1 cellular context compared by ENCODE assay signal in the genomic region with DNA sequence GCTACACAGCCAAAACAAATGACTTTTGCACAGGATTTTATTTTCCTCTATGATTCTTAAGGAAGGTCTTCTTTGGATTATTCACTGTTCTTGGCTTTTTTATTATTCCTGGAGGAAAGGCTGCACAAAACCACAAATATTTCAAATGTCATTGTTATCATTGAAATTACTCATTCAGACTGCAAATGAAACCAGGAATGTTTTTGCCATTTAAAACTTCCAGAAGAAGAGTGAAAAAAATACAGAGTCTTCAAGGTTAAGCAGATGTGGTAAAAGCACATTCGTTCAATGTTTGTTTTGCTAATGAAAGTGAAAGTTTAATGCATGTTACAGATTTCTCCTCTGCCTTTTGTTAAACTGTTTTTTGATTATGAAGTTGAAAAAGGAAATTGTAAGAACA.
TF ChIP-seq lines count a peak whose summit lies in the region.

No MANE protein-coding gene starts in this region.

TF ChIP-seq in HepG2, 621 proteins besides CTCF, POLR2A, EP300 and RAD21 (continued from another document):
- TF ChIP-seq, protein P1, sequence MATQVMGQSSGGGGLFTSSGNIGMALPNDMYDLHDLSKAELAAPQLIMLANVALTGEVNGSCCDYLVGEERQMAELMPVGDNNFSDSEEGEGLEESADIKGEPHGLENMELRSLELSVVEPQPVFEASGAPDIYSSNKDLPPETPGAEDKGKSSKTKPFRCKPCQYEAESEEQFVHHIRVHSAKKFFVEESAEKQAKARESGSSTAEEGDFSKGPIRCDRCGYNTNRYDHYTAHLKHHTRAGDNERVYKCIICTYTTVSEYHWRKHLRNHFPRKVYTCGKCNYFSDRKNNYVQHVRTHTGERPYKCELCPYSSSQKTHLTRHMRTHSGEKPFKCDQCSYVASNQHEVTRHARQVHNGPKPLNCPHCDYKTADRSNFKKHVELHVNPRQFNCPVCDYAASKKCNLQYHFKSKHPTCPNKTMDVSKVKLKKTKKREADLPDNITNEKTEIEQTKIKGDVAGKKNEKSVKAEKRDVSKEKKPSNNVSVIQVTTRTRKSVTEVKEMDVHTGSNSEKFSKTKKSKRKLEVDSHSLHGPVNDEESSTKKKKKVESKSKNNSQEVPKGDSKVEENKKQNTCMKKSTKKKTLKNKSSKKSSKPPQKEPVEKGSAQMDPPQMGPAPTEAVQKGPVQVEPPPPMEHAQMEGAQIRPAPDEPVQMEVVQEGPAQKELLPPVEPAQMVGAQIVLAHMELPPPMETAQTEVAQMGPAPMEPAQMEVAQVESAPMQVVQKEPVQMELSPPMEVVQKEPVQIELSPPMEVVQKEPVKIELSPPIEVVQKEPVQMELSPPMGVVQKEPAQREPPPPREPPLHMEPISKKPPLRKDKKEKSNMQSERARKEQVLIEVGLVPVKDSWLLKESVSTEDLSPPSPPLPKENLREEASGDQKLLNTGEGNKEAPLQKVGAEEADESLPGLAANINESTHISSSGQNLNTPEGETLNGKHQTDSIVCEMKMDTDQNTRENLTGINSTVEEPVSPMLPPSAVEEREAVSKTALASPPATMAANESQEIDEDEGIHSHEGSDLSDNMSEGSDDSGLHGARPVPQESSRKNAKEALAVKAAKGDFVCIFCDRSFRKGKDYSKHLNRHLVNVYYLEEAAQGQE (IDR thresholded peaks at IDR 0.05; ENCODE audit: borderline replicate concordance in 1 of 2, low read depth in 1 of 2, low read length in 2 of 2), result no peak
- TF ChIP-seq ASH2L (IDR thresholded peaks at IDR 0.05; ENCODE audit: insufficient read length, low read depth, low read length) (no peak), SNRNP70 (IDR thresholded peaks at IDR 0.05; ENCODE audit: low read depth, low read length) (no peak), NFIB (CRISPR knock-in tag; IDR thresholded peaks at IDR 0.05; ENCODE audit: borderline replicate concordance) (no peak), ZNF773 (CRISPR knock-in tag; IDR thresholded peaks at IDR 0.05; ENCODE audit: borderline replicate concordance) (no peak), STAG1 (CRISPR knock-in tag; IDR thresholded peaks at IDR 0.05) (no peak), HNF4A (CRISPR knock-in tag; IDR thresholded peaks at IDR 0.05) (no peak)
- TF ChIP-seq, protein P2, sequence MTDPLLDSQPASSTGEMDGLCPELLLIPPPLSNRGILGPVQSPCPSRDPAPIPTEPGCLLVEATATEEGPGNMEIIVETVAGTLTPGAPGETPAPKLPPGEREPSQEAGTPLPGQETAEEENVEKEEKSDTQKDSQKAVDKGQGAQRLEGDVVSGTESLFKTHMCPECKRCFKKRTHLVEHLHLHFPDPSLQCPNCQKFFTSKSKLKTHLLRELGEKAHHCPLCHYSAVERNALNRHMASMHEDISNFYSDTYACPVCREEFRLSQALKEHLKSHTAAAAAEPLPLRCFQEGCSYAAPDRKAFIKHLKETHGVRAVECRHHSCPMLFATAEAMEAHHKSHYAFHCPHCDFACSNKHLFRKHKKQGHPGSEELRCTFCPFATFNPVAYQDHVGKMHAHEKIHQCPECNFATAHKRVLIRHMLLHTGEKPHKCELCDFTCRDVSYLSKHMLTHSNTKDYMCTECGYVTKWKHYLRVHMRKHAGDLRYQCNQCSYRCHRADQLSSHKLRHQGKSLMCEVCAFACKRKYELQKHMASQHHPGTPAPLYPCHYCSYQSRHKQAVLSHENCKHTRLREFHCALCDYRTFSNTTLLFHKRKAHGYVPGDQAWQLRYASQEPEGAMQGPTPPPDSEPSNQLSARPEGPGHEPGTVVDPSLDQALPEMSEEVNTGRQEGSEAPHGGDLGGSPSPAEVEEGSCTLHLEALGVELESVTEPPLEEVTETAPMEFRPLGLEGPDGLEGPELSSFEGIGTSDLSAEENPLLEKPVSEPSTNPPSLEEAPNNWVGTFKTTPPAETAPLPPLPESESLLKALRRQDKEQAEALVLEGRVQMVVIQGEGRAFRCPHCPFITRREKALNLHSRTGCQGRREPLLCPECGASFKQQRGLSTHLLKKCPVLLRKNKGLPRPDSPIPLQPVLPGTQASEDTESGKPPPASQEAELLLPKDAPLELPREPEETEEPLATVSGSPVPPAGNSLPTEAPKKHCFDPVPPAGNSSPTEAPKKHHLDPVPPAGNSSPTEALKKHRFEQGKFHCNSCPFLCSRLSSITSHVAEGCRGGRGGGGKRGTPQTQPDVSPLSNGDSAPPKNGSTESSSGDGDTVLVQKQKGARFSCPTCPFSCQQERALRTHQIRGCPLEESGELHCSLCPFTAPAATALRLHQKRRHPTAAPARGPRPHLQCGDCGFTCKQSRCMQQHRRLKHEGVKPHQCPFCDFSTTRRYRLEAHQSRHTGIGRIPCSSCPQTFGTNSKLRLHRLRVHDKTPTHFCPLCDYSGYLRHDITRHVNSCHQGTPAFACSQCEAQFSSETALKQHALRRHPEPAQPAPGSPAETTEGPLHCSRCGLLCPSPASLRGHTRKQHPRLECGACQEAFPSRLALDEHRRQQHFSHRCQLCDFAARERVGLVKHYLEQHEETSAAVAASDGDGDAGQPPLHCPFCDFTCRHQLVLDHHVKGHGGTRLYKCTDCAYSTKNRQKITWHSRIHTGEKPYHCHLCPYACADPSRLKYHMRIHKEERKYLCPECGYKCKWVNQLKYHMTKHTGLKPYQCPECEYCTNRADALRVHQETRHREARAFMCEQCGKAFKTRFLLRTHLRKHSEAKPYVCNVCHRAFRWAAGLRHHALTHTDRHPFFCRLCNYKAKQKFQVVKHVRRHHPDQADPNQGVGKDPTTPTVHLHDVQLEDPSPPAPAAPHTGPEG (CRISPR knock-in tag; IDR thresholded peaks at IDR 0.05), result no peak
- TF ChIP-seq, protein P3, sequence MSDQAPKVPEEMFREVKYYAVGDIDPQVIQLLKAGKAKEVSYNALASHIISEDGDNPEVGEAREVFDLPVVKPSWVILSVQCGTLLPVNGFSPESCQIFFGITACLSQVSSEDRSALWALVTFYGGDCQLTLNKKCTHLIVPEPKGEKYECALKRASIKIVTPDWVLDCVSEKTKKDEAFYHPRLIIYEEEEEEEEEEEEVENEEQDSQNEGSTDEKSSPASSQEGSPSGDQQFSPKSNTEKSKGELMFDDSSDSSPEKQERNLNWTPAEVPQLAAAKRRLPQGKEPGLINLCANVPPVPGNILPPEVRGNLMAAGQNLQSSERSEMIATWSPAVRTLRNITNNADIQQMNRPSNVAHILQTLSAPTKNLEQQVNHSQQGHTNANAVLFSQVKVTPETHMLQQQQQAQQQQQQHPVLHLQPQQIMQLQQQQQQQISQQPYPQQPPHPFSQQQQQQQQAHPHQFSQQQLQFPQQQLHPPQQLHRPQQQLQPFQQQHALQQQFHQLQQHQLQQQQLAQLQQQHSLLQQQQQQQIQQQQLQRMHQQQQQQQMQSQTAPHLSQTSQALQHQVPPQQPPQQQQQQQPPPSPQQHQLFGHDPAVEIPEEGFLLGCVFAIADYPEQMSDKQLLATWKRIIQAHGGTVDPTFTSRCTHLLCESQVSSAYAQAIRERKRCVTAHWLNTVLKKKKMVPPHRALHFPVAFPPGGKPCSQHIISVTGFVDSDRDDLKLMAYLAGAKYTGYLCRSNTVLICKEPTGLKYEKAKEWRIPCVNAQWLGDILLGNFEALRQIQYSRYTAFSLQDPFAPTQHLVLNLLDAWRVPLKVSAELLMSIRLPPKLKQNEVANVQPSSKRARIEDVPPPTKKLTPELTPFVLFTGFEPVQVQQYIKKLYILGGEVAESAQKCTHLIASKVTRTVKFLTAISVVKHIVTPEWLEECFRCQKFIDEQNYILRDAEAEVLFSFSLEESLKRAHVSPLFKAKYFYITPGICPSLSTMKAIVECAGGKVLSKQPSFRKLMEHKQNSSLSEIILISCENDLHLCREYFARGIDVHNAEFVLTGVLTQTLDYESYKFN (CRISPR knock-in tag; conservative IDR thresholded peaks at IDR 0.05), result no peak
- TF ChIP-seq, protein P4, sequence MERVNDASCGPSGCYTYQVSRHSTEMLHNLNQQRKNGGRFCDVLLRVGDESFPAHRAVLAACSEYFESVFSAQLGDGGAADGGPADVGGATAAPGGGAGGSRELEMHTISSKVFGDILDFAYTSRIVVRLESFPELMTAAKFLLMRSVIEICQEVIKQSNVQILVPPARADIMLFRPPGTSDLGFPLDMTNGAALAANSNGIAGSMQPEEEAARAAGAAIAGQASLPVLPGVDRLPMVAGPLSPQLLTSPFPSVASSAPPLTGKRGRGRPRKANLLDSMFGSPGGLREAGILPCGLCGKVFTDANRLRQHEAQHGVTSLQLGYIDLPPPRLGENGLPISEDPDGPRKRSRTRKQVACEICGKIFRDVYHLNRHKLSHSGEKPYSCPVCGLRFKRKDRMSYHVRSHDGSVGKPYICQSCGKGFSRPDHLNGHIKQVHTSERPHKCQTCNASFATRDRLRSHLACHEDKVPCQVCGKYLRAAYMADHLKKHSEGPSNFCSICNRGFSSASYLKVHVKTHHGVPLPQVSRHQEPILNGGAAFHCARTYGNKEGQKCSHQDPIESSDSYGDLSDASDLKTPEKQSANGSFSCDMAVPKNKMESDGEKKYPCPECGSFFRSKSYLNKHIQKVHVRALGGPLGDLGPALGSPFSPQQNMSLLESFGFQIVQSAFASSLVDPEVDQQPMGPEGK (CRISPR knock-in tag; IDR thresholded peaks at IDR 0.05), result no peak
- TF ChIP-seq, protein P5, sequence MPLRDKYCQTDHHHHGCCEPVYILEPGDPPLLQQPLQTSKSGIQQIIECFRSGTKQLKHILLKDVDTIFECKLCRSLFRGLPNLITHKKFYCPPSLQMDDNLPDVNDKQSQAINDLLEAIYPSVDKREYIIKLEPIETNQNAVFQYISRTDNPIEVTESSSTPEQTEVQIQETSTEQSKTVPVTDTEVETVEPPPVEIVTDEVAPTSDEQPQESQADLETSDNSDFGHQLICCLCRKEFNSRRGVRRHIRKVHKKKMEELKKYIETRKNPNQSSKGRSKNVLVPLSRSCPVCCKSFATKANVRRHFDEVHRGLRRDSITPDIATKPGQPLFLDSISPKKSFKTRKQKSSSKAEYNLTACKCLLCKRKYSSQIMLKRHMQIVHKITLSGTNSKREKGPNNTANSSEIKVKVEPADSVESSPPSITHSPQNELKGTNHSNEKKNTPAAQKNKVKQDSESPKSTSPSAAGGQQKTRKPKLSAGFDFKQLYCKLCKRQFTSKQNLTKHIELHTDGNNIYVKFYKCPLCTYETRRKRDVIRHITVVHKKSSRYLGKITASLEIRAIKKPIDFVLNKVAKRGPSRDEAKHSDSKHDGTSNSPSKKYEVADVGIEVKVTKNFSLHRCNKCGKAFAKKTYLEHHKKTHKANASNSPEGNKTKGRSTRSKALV (CRISPR knock-in tag; IDR thresholded peaks at IDR 0.05), result no peak
